Comparison of ENCODE assay signal across 7 cellular contexts in the genomic region with DNA sequence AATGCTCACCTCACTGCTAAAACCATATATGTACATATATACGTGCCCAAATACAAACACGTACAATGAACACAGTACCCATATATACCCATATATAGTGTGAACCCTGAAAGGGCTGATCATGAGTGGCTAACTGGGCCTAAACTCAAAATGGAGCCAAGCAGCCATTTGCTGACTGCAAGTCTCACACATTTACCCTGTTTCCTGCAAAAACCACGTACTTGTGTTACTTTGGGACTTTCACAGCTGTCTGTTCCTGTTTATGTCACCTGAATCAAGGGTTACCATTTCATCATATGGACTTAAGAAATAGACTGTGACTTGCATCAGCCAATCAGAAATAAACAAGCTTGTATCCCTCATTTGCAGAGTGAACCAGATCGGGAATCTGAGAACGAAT. TPM values are rescaled to one million over a fixed set of nuclear protein-coding genes. Genes with fewer than 3 reads are reported as not detected.
DNase-seq lines count a peak whose midpoint lies in the region; ATAC-seq and TF ChIP-seq lines count a peak whose summit lies in the region.
"Not testable (repeated sequence)": the region's sequence is repeated elsewhere in the genome, so short reads cannot be mapped to it uniquely, and the experiment has no call there.

No MANE protein-coding gene starts in this region.

- H3K79me2 ChIP-seq in DND-41 (ENCODE audit: insufficient read depth, low read length): not testable (repeated sequence)

- H4K20me1 ChIP-seq in DND-41 (ENCODE audit: insufficient read depth, low read length): not testable (repeated sequence)

- H3K9ac ChIP-seq in DND-41 (ENCODE audit: low read depth, low read length): not testable (repeated sequence)

- not testable (repeated sequence) for H3K4me3 Mint-ChIP-seq in T-helper 17 cell; activated CD8-positive, alpha-beta T cell treated with anti-CD3 and anti-CD28 coated beads, Interleukin-2, amount 10 ng/mL, durations not matched to agents 7 days and 5 days; activated naive CD8-positive, alpha-beta T cell treated with anti-CD3 and anti-CD28 coated beads, Interleukin-2, amount 10 ng/mL, durations not matched to agents 7 days and 5 days; effector memory CD8-positive, alpha-beta T cell; natural killer cell; stimulated activated naive CD8-positive, alpha-beta T cell treated with anti-CD3 and anti-CD28 coated beads, Interleukin-15, amount 100 ng/mL, for 72 hours

- H3K36me3 Mint-ChIP-seq in T-helper 17 cell (ENCODE audit: low read depth); activated CD8-positive, alpha-beta T cell treated with anti-CD3 and anti-CD28 coated beads, Interleukin-2, amount 10 ng/mL, durations not matched to agents 7 days and 5 days (ENCODE audit: low read depth); activated naive CD8-positive, alpha-beta T cell treated with anti-CD3 and anti-CD28 coated beads, Interleukin-2, amount 10 ng/mL, durations not matched to agents 7 days and 5 days; effector memory CD8-positive, alpha-beta T cell (ENCODE audit: insufficient read depth); natural killer cell: not testable (repeated sequence)

- H3K36me3 ChIP-seq in DND-41 (ENCODE audit: insufficient read depth, low read length): not testable (repeated sequence)

- not testable (repeated sequence) for H3K4me2 ChIP-seq in DND-41 (ENCODE audit: insufficient read depth, low read length)

- CTCF ChIA-PET in activated CD8-positive, alpha-beta T cell treated with anti-CD3 and anti-CD28 coated beads, Interleukin-2, amount 10 ng/mL, durations not matched to agents 7 days and 5 days (lab: Charles Lee): not testable (repeated sequence)

- POLR2A ChIA-PET in activated CD8-positive, alpha-beta T cell treated with anti-CD3 and anti-CD28 coated beads, Interleukin-2, amount 10 ng/mL, durations not matched to agents 7 days and 5 days (lab: Charles Lee); activated naive CD8-positive, alpha-beta T cell treated with anti-CD3 and anti-CD28 coated beads, Interleukin-2, amount 10 ng/mL, durations not matched to agents 7 days and 5 days (lab: Charles Lee): not testable (repeated sequence)

- H3K4me1 ChIP-seq in DND-41 (ENCODE audit: insufficient read depth, low read length): not testable (repeated sequence)

- not testable (repeated sequence) for H3K27me3 Mint-ChIP-seq in T-helper 17 cell; activated CD8-positive, alpha-beta T cell treated with anti-CD3 and anti-CD28 coated beads, Interleukin-2, amount 10 ng/mL, durations not matched to agents 7 days and 5 days (ENCODE audit: low read depth); activated naive CD8-positive, alpha-beta T cell treated with anti-CD3 and anti-CD28 coated beads, Interleukin-2, amount 10 ng/mL, durations not matched to agents 7 days and 5 days; effector memory CD8-positive, alpha-beta T cell; natural killer cell (ENCODE audit: low read depth in 2 of 2); stimulated activated naive CD8-positive, alpha-beta T cell treated with anti-CD3 and anti-CD28 coated beads, Interleukin-15, amount 100 ng/mL, for 72 hours

- ATAC-seq in DND-41 (ENCODE audit: insufficient read depth, low read depth): peak; percentile 80
- peak; percentile 36 for ATAC-seq in T-helper 17 cell
- ATAC-seq in activated CD8-positive, alpha-beta T cell treated with anti-CD3 and anti-CD28 coated beads, Interleukin-2, amount 10 ng/mL, durations not matched to agents 7 days and 5 days: peak; percentile 55
- peak; percentile 78 for ATAC-seq in activated naive CD8-positive, alpha-beta T cell treated with anti-CD3 and anti-CD28 coated beads, Interleukin-2, amount 10 ng/mL, durations not matched to agents 7 days and 5 days (ENCODE audit: low read depth)
- peak; percentile 96 for ATAC-seq in effector memory CD8-positive, alpha-beta T cell (replicated peaks)
- ATAC-seq in natural killer cell: peak; percentile 87 to 94 (median 89)
- ATAC-seq in stimulated activated naive CD8-positive, alpha-beta T cell treated with anti-CD3 and anti-CD28 coated beads, Interleukin-15, amount 100 ng/mL, for 72 hours: peak; percentile 83

- not testable (repeated sequence) for H3K9me3 Mint-ChIP-seq in activated CD8-positive, alpha-beta T cell treated with anti-CD3 and anti-CD28 coated beads, Interleukin-2, amount 10 ng/mL, durations not matched to agents 7 days and 5 days (ENCODE audit: insufficient read depth); activated naive CD8-positive, alpha-beta T cell treated with anti-CD3 and anti-CD28 coated beads, Interleukin-2, amount 10 ng/mL, durations not matched to agents 7 days and 5 days; effector memory CD8-positive, alpha-beta T cell; natural killer cell; stimulated activated naive CD8-positive, alpha-beta T cell treated with anti-CD3 and anti-CD28 coated beads, Interleukin-15, amount 100 ng/mL, for 72 hours

- H3K9me3 ChIP-seq in DND-41 (ENCODE audit: insufficient read depth, low read length, severe bottlenecking); T-helper 17 cell (ENCODE audit: control insufficient read depth, low read length, poor library complexity, severe bottlenecking): not testable (repeated sequence)

- TF ChIP-seq CTCF in DND-41 (IDR thresholded peaks at IDR 0.05; ENCODE audit: borderline replicate concordance, extremely low read depth, low read length, poor library complexity, severe bottlenecking); natural killer cell (IDR thresholded peaks at IDR 0.05): not testable (repeated sequence)

- not testable (repeated sequence) for H3K27me3 ChIP-seq in DND-41 (ENCODE audit: insufficient read depth, low read length, poor library complexity)

- not testable (repeated sequence) for H3K27ac Mint-ChIP-seq in T-helper 17 cell; activated CD8-positive, alpha-beta T cell treated with anti-CD3 and anti-CD28 coated beads, Interleukin-2, amount 10 ng/mL, durations not matched to agents 7 days and 5 days; activated naive CD8-positive, alpha-beta T cell treated with anti-CD3 and anti-CD28 coated beads, Interleukin-2, amount 10 ng/mL, durations not matched to agents 7 days and 5 days; effector memory CD8-positive, alpha-beta T cell; stimulated activated naive CD8-positive, alpha-beta T cell treated with anti-CD3 and anti-CD28 coated beads, Interleukin-15, amount 100 ng/mL, for 72 hours
- peak overlapping the region in 1 of 2 donors; percentile 69 for H3K27ac Mint-ChIP-seq in natural killer cell

- H3K4me1 Mint-ChIP-seq in T-helper 17 cell; activated naive CD8-positive, alpha-beta T cell treated with anti-CD3 and anti-CD28 coated beads, Interleukin-2, amount 10 ng/mL, durations not matched to agents 7 days and 5 days: not testable (repeated sequence)
- peaks cover 11% of the 10 kb centered on the region for H3K4me1 Mint-ChIP-seq in activated CD8-positive, alpha-beta T cell treated with anti-CD3 and anti-CD28 coated beads, Interleukin-2, amount 10 ng/mL, durations not matched to agents 7 days and 5 days (ENCODE audit: low read depth)
- peaks cover 0 to 15% of the 10 kb centered on the region in 2 donors for H3K4me1 Mint-ChIP-seq in effector memory CD8-positive, alpha-beta T cell (ENCODE audit: low read depth in 2 of 2)
- H3K4me1 Mint-ChIP-seq in natural killer cell: peaks cover 9 to 20% of the 10 kb centered on the region in 2 donors
- peaks cover 22% of the 10 kb centered on the region for H3K4me1 Mint-ChIP-seq in stimulated activated naive CD8-positive, alpha-beta T cell treated with anti-CD3 and anti-CD28 coated beads, Interleukin-15, amount 100 ng/mL, for 72 hours

- intact Hi-C loops in natural killer cell (cut with micrococcal nuclease): not testable (repeated sequence)

- not testable (repeated sequence) for DNase-seq in DND-41; T-helper 17 cell; activated CD8-positive, alpha-beta T cell treated with anti-CD3 and anti-CD28 coated beads, Interleukin-2, amount 10 ng/mL, durations not matched to agents 7 days and 5 days; activated naive CD8-positive, alpha-beta T cell treated with anti-CD3 and anti-CD28 coated beads, Interleukin-2, amount 10 ng/mL, durations not matched to agents 7 days and 5 days; effector memory CD8-positive, alpha-beta T cell; natural killer cell; stimulated activated naive CD8-positive, alpha-beta T cell treated with anti-CD3 and anti-CD28 coated beads, Interleukin-15, amount 100 ng/mL, for 72 hours

- H2AFZ ChIP-seq in DND-41 (ENCODE audit: low read depth, low read length): not testable (repeated sequence)

- not testable (repeated sequence) for H3K4me3 ChIP-seq in DND-41 (ENCODE audit: low read depth in 1 of 2, low read length in 2 of 2)

- not testable (repeated sequence) for H3K27ac ChIP-seq in DND-41 (ENCODE audit: low read length)

RNA-seq across cellular contexts. Expression of gene NUTM2B, which starts 5.9 kb away (rescaled TPM):
- 1 to 10 TPM; 1.3 to 1.7 TPM for total RNA-seq in T-helper 17 cell
- 1 to 10 TPM in 1 of 2 experiments, under 1 TPM in 1; 0.87 to 1.4 TPM for total RNA-seq in activated CD8-positive, alpha-beta T cell treated with anti-CD3 and anti-CD28 coated beads, Interleukin-2, amount 10 ng/mL, durations not matched to agents 7 days and 5 days
- 1 to 10 TPM; 1.6 to 1.8 TPM for total RNA-seq in activated naive CD8-positive, alpha-beta T cell treated with anti-CD3 and anti-CD28 coated beads, Interleukin-2, amount 10 ng/mL, durations not matched to agents 7 days and 5 days
- 1 to 10 TPM in 2 of 3 donors, under 1 TPM in 1; 0.75 to 2.1 (median 1.3) TPM for total RNA-seq in natural killer cell

Comparison
In these comparisons a context has a peak if more than half of its experiments do, and no peak if none do; other contexts are left out.
1. ATAC-seq: peak in every context shown above with its lines; median percentile 96 in effector memory CD8-positive, alpha-beta T cell; 89 in natural killer cell; 83 in stimulated activated naive CD8-positive, alpha-beta T cell treated with anti-CD3 and anti-CD28 coated beads, Interleukin-15, amount 100 ng/mL, for 72 hours; 80 in DND-41; 78 in activated naive CD8-positive, alpha-beta T cell treated with anti-CD3 and anti-CD28 coated beads, Interleukin-2, amount 10 ng/mL, durations not matched to agents 7 days and 5 days; 55 in activated CD8-positive, alpha-beta T cell treated with anti-CD3 and anti-CD28 coated beads, Interleukin-2, amount 10 ng/mL, durations not matched to agents 7 days and 5 days; 36 in T-helper 17 cell.